ENCODE assay signal across 9 cellular contexts in genomic region chr20:60206259-60206658, GRCh38.
DNase-seq lines count a peak whose midpoint lies in the region; ATAC-seq and TF ChIP-seq lines count a peak whose summit lies in the region.
"Had no signal": no experiment of that assay in that cellular context is flagged by ENCODE, and none has a peak within 500 bp of the region (broad histone marks: within the 10 kb centered on the region; RNA-seq: fewer than 3 reads in every experiment).

No MANE protein-coding gene starts in this region.

- CTCF ChIA-PET in GM10248 (lab: Yijun Ruan, JAX) = no interaction called here

- H3K4me3 Mint-ChIP-seq in endothelial cell (ENCODE audit: unreplicated experiment) (no peak overlapping the region), type B pancreatic cell (no peak overlapping the region)
- H3K4me3 Mint-ChIP-seq: dendritic cell treated with granulocyte-macrophage colony-stimulating factor and Interleukin-4, amounts not matched to agents 40 ng/mL and 50 ng/mL, for 4 days had no signal

- H3K27ac ChIP-seq in 22Rv1 = no peak overlapping the region

- no peaks in the 10 kb centered on the region for H3K9me3 Mint-ChIP-seq in endothelial cell (ENCODE audit: unreplicated experiment)
- no peaks in the 10 kb centered on the region for H3K9me3 Mint-ChIP-seq in type B pancreatic cell
- H3K9me3 Mint-ChIP-seq: dendritic cell treated with granulocyte-macrophage colony-stimulating factor and Interleukin-4, amounts not matched to agents 40 ng/mL and 50 ng/mL, for 4 days had no signal

- POLR2A ChIA-PET in GM10248 (lab: Yijun Ruan, JAX) = no interaction called here

- TF ChIP-seq CTCF in 22Rv1 (IDR thresholded peaks at IDR 0.05) (peak; percentile 32), GM10248 (IDR thresholded peaks at IDR 0.05; ENCODE audit: control extremely low read depth, extremely low read depth, low read depth, missing control alignments) (no peak), endothelial cell (IDR thresholded peaks at IDR 0.05; ENCODE audit: unreplicated experiment) (no peak), type B pancreatic cell (conservative IDR thresholded peaks at IDR 0.05) (peak; percentile 65)

- H3K36me3 Mint-ChIP-seq in endothelial cell (ENCODE audit: low read depth, unreplicated experiment) = peaks cover 4% of the 10 kb centered on the region
- no peaks in the 10 kb centered on the region for H3K36me3 Mint-ChIP-seq in type B pancreatic cell

- H3K27me3 Mint-ChIP-seq in endothelial cell (ENCODE audit: unreplicated experiment) (no peaks in the 10 kb centered on the region), type B pancreatic cell (peaks cover 24% of the 10 kb centered on the region)
- H3K27me3 Mint-ChIP-seq: dendritic cell treated with granulocyte-macrophage colony-stimulating factor and Interleukin-4, amounts not matched to agents 40 ng/mL and 50 ng/mL, for 4 days had no signal

- H3K27ac Mint-ChIP-seq in endothelial cell (ENCODE audit: unreplicated experiment) = no peak overlapping the region
- no peak overlapping the region for H3K27ac Mint-ChIP-seq in type B pancreatic cell
- H3K27ac Mint-ChIP-seq: dendritic cell treated with granulocyte-macrophage colony-stimulating factor and Interleukin-4, amounts not matched to agents 40 ng/mL and 50 ng/mL, for 4 days had no signal

- no peak for ATAC-seq in HG03521 (IDR thresholded peaks at IDR 0.05; ENCODE audit: unreplicated experiment)
- ATAC-seq in HG03139 (IDR thresholded peaks at IDR 0.05; ENCODE audit: unreplicated experiment) = no peak

- DNase-seq in GM10248 (ENCODE audit: extremely low spot score) (peak; percentile 39), NCI-H526 treated with DMSO at 0.1 percent for 48 hours (lab: John Stamatoyannopoulos, UW) (peak; percentile 66), endothelial cell (ENCODE audit: low spot score) (peak; percentile 45), type B pancreatic cell (ENCODE audit: extremely low spot score, unreplicated experiment) (no peak), amygdala (lab: John Stamatoyannopoulos, UW) (no peak)

- H3K4me1 Mint-ChIP-seq in endothelial cell (ENCODE audit: unreplicated experiment) (peaks cover 3% of the 10 kb centered on the region), type B pancreatic cell (ENCODE audit: unreplicated experiment) (peaks cover 4% of the 10 kb centered on the region)

Comparison
In these comparisons a context has a peak if more than half of its experiments do, and no peak if none do; other contexts are left out.
1. CTCF ChIP-seq: peak in 22Rv1 (single experiment) and type B pancreatic cell (single experiment); none in GM10248 (single experiment) and endothelial cell (single experiment).
2. DNase-seq: peak in GM10248 (single experiment), NCI-H526 treated with DMSO at 0.1 percent for 48 hours (single experiment) and endothelial cell (single experiment); none in type B pancreatic cell (single experiment) and amygdala (0 of 56).